ENCODE assay signal across 1 cellular context in genomic region chr1:234400773-234401172, GRCh38.
A peak's percentile ranks its signal among the peaks of the same experiment; 100 is the strongest.
TF ChIP-seq lines count a peak whose summit lies in the region.

No MANE protein-coding gene starts in this region.

TF ChIP-seq in GM12878, 131 proteins besides CTCF, POLR2A, EP300 and RAD21 (continued from another document):
- TF ChIP-seq PRDM15 (CRISPR knock-in tag; IDR thresholded peaks at IDR 0.05) (no peak), E4F1 (IDR thresholded peaks at IDR 0.05; ENCODE audit: borderline replicate concordance, partially characterized antibody) (no peak), NFIC (IDR thresholded peaks at IDR 0.05; ENCODE audit: low read depth, low read length) (no peak), MXI1 (IDR thresholded peaks at IDR 0.05; ENCODE audit: low read depth, low read length) (no peak), EED (IDR thresholded peaks at IDR 0.05; ENCODE audit: low read depth) (no peak), CBX5 (IDR thresholded peaks at IDR 0.05; ENCODE audit: low read depth) (no peak), TCF7 (IDR thresholded peaks at IDR 0.05; ENCODE audit: borderline replicate concordance) (no peak), SMC3 (IDR thresholded peaks at IDR 0.05; ENCODE audit: borderline replicate concordance, low read length) (no peak), NFXL1 (IDR thresholded peaks at IDR 0.05; ENCODE audit: borderline replicate concordance) (no peak), CHD2 (IDR thresholded peaks at IDR 0.05; ENCODE audit: borderline replicate concordance, low read depth, low read length) (no peak), IKZF2 (IDR thresholded peaks at IDR 0.05) (no peak), SREBF2 (IDR thresholded peaks at IDR 0.05; ENCODE audit: low read length) (no peak), POU2F2 (IDR thresholded peaks at IDR 0.05; ENCODE audit: borderline replicate concordance, low read depth, low read length) (no peak), RAD51 (IDR thresholded peaks at IDR 0.05) (0 out of 2 replicates have a peak, but pooled peaks have one; percentile 14), ZBTB40 (IDR thresholded peaks at IDR 0.05; ENCODE audit: borderline replicate concordance) (peak; percentile 44; the same call in 1 of the 2 replicates), ETV6 (conservative IDR thresholded peaks at IDR 0.05 in 1 of 2, IDR thresholded peaks at IDR 0.05 in 1 of 2; ENCODE audit: borderline replicate concordance in 1 of 2, low read depth in 1 of 2) (no peak), JUND (IDR thresholded peaks at IDR 0.05; ENCODE audit: low read depth, low read length) (no peak), ATF2 (IDR thresholded peaks at IDR 0.05; ENCODE audit: low read length) (no peak), WRNIP1 (IDR thresholded peaks at IDR 0.05; ENCODE audit: borderline replicate concordance, low read depth, low read length) (no peak), ZZZ3 (IDR thresholded peaks at IDR 0.05; ENCODE audit: control insufficient read depth, insufficient read length, low read depth) (no peak), TCF3 (IDR thresholded peaks at IDR 0.05; ENCODE audit: borderline replicate concordance, insufficient read depth, low read depth, low read length) (no peak), SKIL (IDR thresholded peaks at IDR 0.05; ENCODE audit: low read depth, poor library complexity, severe bottlenecking) (peak; percentile 52), BCL3 (IDR thresholded peaks at IDR 0.05; ENCODE audit: borderline replicate concordance, insufficient read depth, low read depth, low read length, poor library complexity, severe bottlenecking) (no peak), SMARCA5 (IDR thresholded peaks at IDR 0.05) (no peak), MTA3 (IDR thresholded peaks at IDR 0.05; ENCODE audit: borderline replicate concordance, low read length) (no peak), ELK1 (IDR thresholded peaks at IDR 0.05; ENCODE audit: low read depth, low read length) (no peak), ASH2L (IDR thresholded peaks at IDR 0.05; ENCODE audit: borderline replicate concordance, low read depth) (peak; percentile 55; the same call in 1 of the 2 replicates), NBN (IDR thresholded peaks at IDR 0.05) (0 out of 2 replicates have a peak, but pooled peaks have one; percentile 24), KLF5 (IDR thresholded peaks at IDR 0.05; ENCODE audit: partially characterized antibody) (no peak), TCF12 (IDR thresholded peaks at IDR 0.05; ENCODE audit: low read depth, low read length) (no peak), BHLHE40 (IDR thresholded peaks at IDR 0.05; ENCODE audit: borderline replicate concordance in 1 of 2, low read depth in 2 of 2, low read length in 1 of 2) (no peak)
